20 cellular contexts compared by ENCODE assay signal in the genomic region with DNA sequence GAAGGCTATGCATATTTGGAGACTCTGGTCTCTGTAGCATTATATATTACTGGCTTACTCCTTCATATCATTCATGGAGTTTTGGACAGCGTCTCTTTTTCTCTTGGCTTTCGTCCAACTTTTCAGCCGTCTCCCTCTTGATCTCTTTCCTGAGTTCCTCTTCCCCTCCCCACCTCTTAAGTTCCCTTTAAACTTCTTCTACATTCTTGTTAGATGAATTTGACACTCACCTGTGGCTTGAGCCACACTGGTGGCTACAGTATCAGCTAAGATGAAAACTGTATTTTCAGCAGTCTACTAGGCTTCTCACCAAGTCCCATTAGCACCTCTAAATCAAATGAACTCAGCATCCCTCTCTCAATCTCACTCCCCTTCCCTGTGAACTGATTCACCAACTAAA.
DNase-seq lines count a peak whose midpoint lies in the region; ATAC-seq and TF ChIP-seq lines count a peak whose summit lies in the region.
"Had no signal": no experiment of that assay in that cellular context is flagged by ENCODE, and none has a peak within 500 bp of the region (broad histone marks: within the 10 kb centered on the region; RNA-seq: fewer than 3 reads in every experiment).

No MANE protein-coding gene starts in this region.

- no peaks in the 10 kb centered on the region for H3K9me3 ChIP-seq in BE2C
- H3K9me3 ChIP-seq: body of pancreas, transverse colon had no signal

- no peak for ATAC-seq in HG02870 (IDR thresholded peaks at IDR 0.05; ENCODE audit: unreplicated experiment)
- ATAC-seq: body of pancreas; naive thymus-derived CD4-positive, alpha-beta T cell had no signal

- no peaks in the 10 kb centered on the region for H3K27me3 ChIP-seq in BE2C
- H3K27me3 ChIP-seq: body of pancreas, transverse colon had no signal

- no peak overlapping the region for H3K4me3 ChIP-seq in BE2C (ENCODE audit: low read depth, low read length)
- H3K4me3 ChIP-seq: body of pancreas, lung, PC-9, smooth muscle cell, transverse colon had no signal

- H3K36me3 ChIP-seq in BE2C = peaks cover 24% of the 10 kb centered on the region
- H3K36me3 ChIP-seq: transverse colon had no signal

- no peak for TF ChIP-seq CTCF in BE2C (IDR thresholded peaks at IDR 0.05; ENCODE audit: low read depth, low read length)

- peaks cover 69% of the 10 kb centered on the region for H3K4me1 ChIP-seq in BE2C
- H3K4me1 ChIP-seq: body of pancreas, transverse colon had no signal

- DNase-seq in NCI-H1417 (lab: John Stamatoyannopoulos, UW) (peak in 2 of 3 experiments; percentile 3 to 9), NCI-H1417 treated with DMSO at 0.1 percent for 48 hours (lab: John Stamatoyannopoulos, UW) (no peak), NCI-H226 (peak; percentile 58), astrocyte of the hippocampus (ENCODE audit: low read depth, low spot score) (peak; percentile 22), iris pigment epithelial cell (ENCODE audit: low read depth) (peak; percentile 13), BE2C (no peak)
- DNase-seq in activated CD4-positive, CD25-positive, alpha-beta regulatory T cell (lab: John Stamatoyannopoulos, UW) = no peak
- DNase-seq: activated naive CD4-positive, alpha-beta T cell; CD4-positive, alpha-beta T cell; effector CD8-positive, alpha-beta T cell; H9; naive thymus-derived CD4-positive, alpha-beta T cell; PC-9; posterior cingulate gyrus; SW 1271; transverse colon had no signal

Comparison
In these comparisons a context has a peak if more than half of its experiments do, and no peak if none do; other contexts are left out.
1. DNase-seq: peak in NCI-H1417 (2 of 3), NCI-H226 (single experiment), astrocyte of the hippocampus (single experiment) and iris pigment epithelial cell (single experiment); none in NCI-H1417 treated with DMSO at 0.1 percent for 48 hours (single experiment), activated CD4-positive, CD25-positive, alpha-beta regulatory T cell (0 of 4) and BE2C (single experiment).